ENCODE assay signal across 8 cellular contexts in genomic region chr11:47425611-47426010, GRCh38. TPM values are rescaled to one million over a fixed set of nuclear protein-coding genes. Genes with fewer than 3 reads are reported as not detected.
DNase-seq lines count a peak whose midpoint lies in the region; ATAC-seq and TF ChIP-seq lines count a peak whose summit lies in the region.

No MANE protein-coding gene starts in this region.

- H3K4me1 ChIP-seq in right atrium auricular region (peaks cover 0 to 16% of the 10 kb centered on the region in 2 donors), breast epithelium (peaks cover 4 to 9% of the 10 kb centered on the region in 2 donors), mesodermal cell (ENCODE audit: control insufficient read depth, insufficient read depth, low read length, poor library complexity, severe bottlenecking) (peaks cover 3% of the 10 kb centered on the region), vagina (peaks cover 21% of the 10 kb centered on the region)

- H3K4me3 ChIP-seq in right atrium auricular region (peak overlapping the region; percentile 74 to 93), breast epithelium (peak overlapping the region; percentile 84 to 95 (median 91)), mesodermal cell (ENCODE audit: extremely low read depth, insufficient read depth, low read length, poor library complexity, severe bottlenecking) (peak overlapping the region; percentile 82), vagina (peak overlapping the region; percentile 80 to 86)

- H3K36me3 ChIP-seq in right atrium auricular region (peaks cover 41% of the 10 kb centered on the region), breast epithelium (no peaks in the 10 kb centered on the region), mesodermal cell (ENCODE audit: control insufficient read depth, insufficient read depth, low read length) (peaks cover 44% of the 10 kb centered on the region), vagina (peaks cover 0 to 36% of the 10 kb centered on the region in 2 donors)

- WGBS in mesodermal cell (ENCODE audit: insufficient coverage in 2 of 2), 2 experiments, result 0 to 1% methylated on average over 1 to 11 of the region's 14 CpGs

- peak overlapping the region; percentile 86 to 95 for H3K27ac ChIP-seq in right atrium auricular region
- peak overlapping the region; percentile 94 to 96 for H3K27ac ChIP-seq in breast epithelium
- no peak overlapping the region for H3K27ac ChIP-seq in mesodermal cell (ENCODE audit: low read depth, low read length, severe bottlenecking)
- peak overlapping the region; percentile 86 for H3K27ac ChIP-seq in vagina

- ATAC-seq in Right ventricle myocardium inferior (no peak), GM18873 (IDR thresholded peaks at IDR 0.05; ENCODE audit: low FRiP score, unreplicated experiment) (no peak)

- intact Hi-C loops in Right ventricle myocardium inferior (cut with DNase I), result loop anchor here (1.0 to 2.0 kb wide), 2 partner anchors 17 to 127 kb away; partner anchors contain the start of genes CELF1 and SLC39A13
- intact Hi-C loops in breast epithelium (cut with DNase I; ENCODE audit: low total_unique reads), result no loop called here
- intact Hi-C loops in vagina (cut with DNase I), result no loop called here

- H3K9me3 ChIP-seq in right atrium auricular region, result no peaks in the 10 kb centered on the region
- H3K9me3 ChIP-seq in breast epithelium, result no peaks in the 10 kb centered on the region
- no peaks in the 10 kb centered on the region for H3K9me3 ChIP-seq in mesodermal cell (ENCODE audit: control insufficient read depth, low read length)
- H3K9me3 ChIP-seq in vagina, result no peaks in the 10 kb centered on the region

- H3K27me3 ChIP-seq in right atrium auricular region, result no peaks in the 10 kb centered on the region
- H3K27me3 ChIP-seq in breast epithelium, result no peaks in the 10 kb centered on the region
- no peaks in the 10 kb centered on the region for H3K27me3 ChIP-seq in vagina

- DNase-seq in right atrium auricular region (ENCODE audit: low spot score) (no peak), Right ventricle myocardium inferior (ENCODE audit: missing footprints) (no peak), breast epithelium (ENCODE audit: low spot score in 2 of 2) (no peak), vagina (ENCODE audit: extremely low spot score in 2 of 2) (no peak), AG20443 (ENCODE audit: low spot score) (no peak), SKM-1 treated with dmso at 0.1 percent for 144 hours (lab: John Stamatoyannopoulos, UW; ENCODE audit: unreplicated experiment) (no peak)

- TF ChIP-seq POLR2A in breast epithelium (IDR thresholded peaks at IDR 0.05), result no peak
- TF ChIP-seq POLR2A in vagina (IDR thresholded peaks at IDR 0.05), result no peak

- TF ChIP-seq CTCF in right atrium auricular region (IDR thresholded peaks at IDR 0.05) (no peak), breast epithelium (IDR thresholded peaks at IDR 0.05) (no peak), vagina (IDR thresholded peaks at IDR 0.05) (no peak)

RNA-seq across cellular contexts. Expression of gene PSMC3, which starts 0.6 kb away (rescaled TPM):
- total RNA-seq in right atrium auricular region, result 100 to 1,000 TPM; 130 to 177 TPM
- total RNA-seq in Right ventricle myocardium inferior, result 160 TPM
- 100 to 1,000 TPM in 2 of 3 donors, 10 to 100 TPM in 1; 98.5 to 168 (median 144) TPM for total RNA-seq in breast epithelium
- polyA plus RNA-seq in mesodermal cell (2013, experiment 1 of 2), result 153 TPM
- polyA plus RNA-seq in mesodermal cell (2013, experiment 2 of 2), result 143 TPM
- total RNA-seq in vagina, result 89.6 TPM

RNA-seq across cellular contexts. Expression of gene SLC39A13, which starts 17.2 kb away (rescaled TPM):
- total RNA-seq in right atrium auricular region (10 to 100 TPM; 78.4 to 79.8 TPM), Right ventricle myocardium inferior (35.0 TPM), breast epithelium (10 to 100 TPM; 42.9 to 58.1 (median 52.8) TPM), vagina (53.5 TPM)
- polyA plus RNA-seq in mesodermal cell (2013, experiment 1 of 2), result 49.3 TPM
- 39.5 TPM for polyA plus RNA-seq in mesodermal cell (2013, experiment 2 of 2)

RNA-seq across cellular contexts. Expression of gene RAPSN, which starts 23.3 kb away (rescaled TPM):
- not detected for total RNA-seq in right atrium auricular region
- 7.0 TPM for total RNA-seq in Right ventricle myocardium inferior
- total RNA-seq in breast epithelium, result under 1 TPM in 1 of 3 donors, not detected in 2; 0.64 TPM
- polyA plus RNA-seq in mesodermal cell (2013, experiment 1 of 2), result not detected
- polyA plus RNA-seq in mesodermal cell (2013, experiment 2 of 2), result not detected
- total RNA-seq in vagina, result not detected

RNA-seq across cellular contexts. Expression of gene SPI1, which starts 47.3 kb away (rescaled TPM):
- total RNA-seq in right atrium auricular region (10 to 100 TPM in 1 of 2 donors, 1 to 10 TPM in 1; 7.5 to 23.1 TPM), Right ventricle myocardium inferior (14.6 TPM), breast epithelium (10 to 100 TPM; 12.5 to 34.9 (median 15.2) TPM), vagina (15.5 TPM)
- polyA plus RNA-seq in mesodermal cell (2013, experiment 1 of 2), result 0.33 TPM
- polyA plus RNA-seq in mesodermal cell (2013, experiment 2 of 2), result not detected
